ENCODE assay signal across 24 cellular contexts in the genomic region with DNA sequence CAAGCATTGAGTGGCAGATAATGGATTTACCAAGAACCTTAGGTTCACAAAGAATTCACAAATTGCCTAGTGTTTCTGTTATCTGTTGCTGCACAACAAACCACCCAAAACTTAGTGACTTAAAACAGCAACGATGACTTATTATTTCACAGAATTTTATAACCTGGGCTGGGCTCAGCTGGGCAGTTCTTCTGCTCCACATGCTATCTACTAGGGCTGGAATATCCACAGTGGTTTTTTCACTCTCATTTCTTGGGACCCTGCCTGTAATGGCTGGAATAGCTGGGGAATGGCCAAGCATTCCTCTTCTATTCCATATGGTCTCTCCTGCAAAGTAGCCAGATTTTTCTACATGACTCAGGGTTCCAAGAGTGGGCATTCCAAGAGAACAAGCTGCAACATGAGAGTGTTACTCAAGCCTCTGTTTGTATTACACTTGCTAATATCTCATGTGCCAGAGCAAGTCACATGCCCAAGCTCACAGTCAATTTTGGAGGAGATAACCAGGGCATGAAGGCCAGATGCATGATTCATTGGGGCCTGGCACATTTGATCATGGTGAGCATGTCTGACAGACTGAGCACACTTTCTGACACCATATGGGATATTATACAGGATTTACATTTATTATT. TPM values are rescaled to one million over a fixed set of nuclear protein-coding genes. Genes with fewer than 3 reads are reported as not detected.
DNase-seq lines count a peak whose midpoint lies in the region; ATAC-seq, FAIRE-seq and TF ChIP-seq lines count a peak whose summit lies in the region.
"Had no signal": no experiment of that assay in that cellular context is flagged by ENCODE, and none has a peak within 500 bp of the region (broad histone marks: within the 10 kb centered on the region; RNA-seq: fewer than 3 reads in every experiment).

No MANE protein-coding gene starts in this region.

- peak; percentile 13 for DNase-seq in Calu3
- DNase-seq in IMR-90, result peak; percentile 49
- peak; percentile 100 for DNase-seq in bronchial epithelial cell (ENCODE audit: low read depth)
- DNase-seq in keratinocyte (ENCODE audit: low read depth, low spot score), result peak; percentile 93
- DNase-seq in putamen (ENCODE audit: low spot score), result no peak
- no peak for DNase-seq in HuH-7.5 (ENCODE audit: low spot score)
- DNase-seq in pons (ENCODE audit: low spot score), result no peak
- DNase-seq in globus pallidus (ENCODE audit: low spot score), result no peak
- DNase-seq: activated CD4-positive, alpha-beta T cell treated with anti-CD3 and anti-CD28 coated beads, Interleukin-2, amount 50 U/mL, for 48 hours; activated T-cell treated with anti-CD3 and anti-CD28 coated beads, Interleukin-2, amount 50 U/mL, for 1 hour; brain microvascular endothelial cell; dermis blood vessel endothelial cell; GF-D8; KBM-7; left lung; NCI-H1105; stimulated activated CD4-positive, alpha-beta T cell treated with anti-CD3 and anti-CD28 coated beads, Interleukin-4, amount 100 ng/mL, for 24 hours; stimulated activated CD8-positive, alpha-beta memory T cell treated with anti-CD3 and anti-CD28 coated beads, Interleukin-4, amount 100 ng/mL, for 48 hours; substantia nigra; uterus had no signal

- no peaks in the 10 kb centered on the region for H3K27me3 ChIP-seq in IMR-90 (ENCODE audit: control insufficient read depth, insufficient read depth, low read length)
- H3K27me3 ChIP-seq in bronchial epithelial cell (ENCODE audit: control insufficient read depth, insufficient read depth, low read length), result no peaks in the 10 kb centered on the region
- no peaks in the 10 kb centered on the region for H3K27me3 ChIP-seq in keratinocyte (ENCODE audit: control insufficient read depth, extremely low read depth, insufficient read depth, low read length)
- H3K27me3 ChIP-seq: brain microvascular endothelial cell, left lung, uterus had no signal

- H2BK20ac ChIP-seq in IMR-90 (ENCODE audit: low read depth, low read length), result no peak overlapping the region

- in situ Hi-C loops in IMR-90 (cut with MboI; ENCODE audit: low sequenced_read_pairs), result loop anchor here (25.0 kb wide), 1 partner anchor 1229 kb away; no protein-coding TSS in a partner anchor

- H3K79me2 ChIP-seq in keratinocyte (ENCODE audit: control insufficient read depth, insufficient read depth, low read length), result peaks cover 1% of the 10 kb centered on the region
- H3K79me2 ChIP-seq: parathyroid adenoma had no signal

- no peak overlapping the region for H4K8ac ChIP-seq in IMR-90 (ENCODE audit: low read depth in 2 of 2, low read length in 2 of 2)

- no peak overlapping the region for H2AK5ac ChIP-seq in IMR-90 (ENCODE audit: low read depth, low read length)

- H3K27me3 Mint-ChIP-seq in Calu3 (ENCODE audit: unreplicated experiment), result no peaks in the 10 kb centered on the region
- H3K27me3 Mint-ChIP-seq: activated naive CD4-positive, alpha-beta T cell treated with anti-CD3 and anti-CD28 coated beads, Interleukin-2, amount 50 U/mL, for 24 hours had no signal

- H2BK5ac ChIP-seq in IMR-90 (ENCODE audit: low read depth, low read length, poor library complexity, severe bottlenecking), result no peak overlapping the region

- TF ChIP-seq CTCF in Calu3 (IDR thresholded peaks at IDR 0.05; ENCODE audit: unreplicated experiment) (no peak), IMR-90 (conservative IDR thresholded peaks at IDR 0.05; ENCODE audit: low read depth, low read length) (no peak), bronchial epithelial cell (IDR thresholded peaks at IDR 0.05; ENCODE audit: insufficient read depth, low read length, severe bottlenecking) (no peak), keratinocyte (optimal IDR thresholded peaks at IDR 0.05 in 1 of 3, IDR thresholded peaks at IDR 0.05 in 1 of 3, conservative IDR thresholded peaks at IDR 0.05 in 1 of 3; ENCODE audit: extremely low read depth in 1 of 3, insufficient read depth in 2 of 3, low read length in 3 of 3) (no peak)

- no peak overlapping the region for H3K14ac ChIP-seq in IMR-90 (replicated peaks; ENCODE audit: low read depth, low read length)

- dilution Hi-C loops in IMR-90 (cut with HindIII; ENCODE audit: low sequenced_read_pairs, unreplicated experiment) (no loop called here), keratinocyte (cut with MboI; ENCODE audit: extremely low pct_ligation_motif_present, low sequenced_read_pairs) (no loop called here)

- BruUV-seq in Calu3 (replicated peaks; lab: Mats Ljungman, UMichigan) (no TSS peak), IMR-90 (replicated peaks; lab: Mats Ljungman, UMichigan) (no TSS peak)

- intact Hi-C loops in Calu3 (cut with micrococcal nuclease; ENCODE audit: unreplicated experiment), result no loop called here
- intact Hi-C loops in IMR-90 (cut with micrococcal nuclease), result loop anchor here (10.0 kb wide), 1 partner anchor 1507 kb away; no protein-coding TSS in a partner anchor

- no peak overlapping the region for H3K4ac ChIP-seq in IMR-90 (ENCODE audit: low read depth, low read length)

- H3K23ac ChIP-seq in IMR-90 (ENCODE audit: low read depth, low read length), result no peak overlapping the region

- FAIRE-seq in bronchial epithelial cell (lab: Jason Lieb, UNC), result peak; percentile 86
- peak; percentile 95 for FAIRE-seq in keratinocyte (lab: Jason Lieb, UNC)
- FAIRE-seq: GM12891 had no signal

- H3K56ac ChIP-seq in IMR-90 (ENCODE audit: extremely low read depth, insufficient read depth, low read length), result no peak overlapping the region

- H3K4me3 Mint-ChIP-seq in Calu3 (ENCODE audit: low read depth, unreplicated experiment), result no peak overlapping the region
- H3K4me3 Mint-ChIP-seq: activated naive CD4-positive, alpha-beta T cell treated with anti-CD3 and anti-CD28 coated beads, Interleukin-2, amount 50 U/mL, for 24 hours had no signal

- H3K9ac ChIP-seq in IMR-90 (ENCODE audit: low read depth, low read length) (no peak overlapping the region), keratinocyte (ENCODE audit: control insufficient read depth, extremely low read depth, insufficient read depth, low read length) (peak overlapping the region; percentile 2)
- H3K9ac ChIP-seq: parathyroid adenoma had no signal

- H3K36me3 Mint-ChIP-seq in Calu3 (ENCODE audit: insufficient read depth, unreplicated experiment), result peaks cover 13% of the 10 kb centered on the region

- no peak for TF ChIP-seq POLR2A in IMR-90 (IDR thresholded peaks at IDR 0.05; ENCODE audit: low read depth, low read length)

- WGBS in IMR-90 (ENCODE audit: extremely low coverage in 2 of 2, insufficient read length in 1 of 2), 2 experiments, result 60% methylated on average over 1 of the region's 1 CpG; no CpG with 5 or more reads in 1 of the 2 experiments

- POLR2A ChIA-PET in IMR-90 (lab: Charles Lee; ENCODE audit: unreplicated experiment), result no interaction called here

- H2BK15ac ChIP-seq in IMR-90 (ENCODE audit: low read depth, low read length), result no peak overlapping the region

- H4K5ac ChIP-seq in IMR-90 (ENCODE audit: low read depth, low read length), result no peak overlapping the region

- H3K79me1 ChIP-seq in IMR-90 (ENCODE audit: low read depth in 1 of 2, low read length in 2 of 2), result no peaks in the 10 kb centered on the region; a peak in 1 of 4 replicates

- CTCF ChIA-PET in Calu3 (lab: Charles Lee), result interaction anchor here (1.0 to 1.1 kb wide), 2 partner anchors 18 to 65 kb away, joined by 3 to 4 read pairs; no protein-coding TSS in a partner anchor
- CTCF ChIA-PET in IMR-90 (lab: Yijun Ruan, JAX), result no interaction called here

- H2AFZ ChIP-seq in IMR-90 (replicated peaks; ENCODE audit: low read length, poor library complexity) (no peak overlapping the region), keratinocyte (ENCODE audit: control insufficient read depth, low read length) (no peak overlapping the region)
- H2AFZ ChIP-seq: parathyroid adenoma had no signal

- H3K9me1 ChIP-seq in IMR-90 (ENCODE audit: insufficient read depth, low read length), result no peaks in the 10 kb centered on the region
- no peaks in the 10 kb centered on the region for H3K9me1 ChIP-seq in keratinocyte (ENCODE audit: control insufficient read depth, extremely low read depth, insufficient read depth, low read length)

- peaks cover 38% of the 10 kb centered on the region for H3K4me1 Mint-ChIP-seq in Calu3 (ENCODE audit: low read depth, unreplicated experiment)

- peak overlapping the region; percentile 8 for H3K27ac Mint-ChIP-seq in Calu3 (ENCODE audit: unreplicated experiment)
- H3K27ac Mint-ChIP-seq: activated naive CD4-positive, alpha-beta T cell treated with anti-CD3 and anti-CD28 coated beads, Interleukin-2, amount 50 U/mL, for 24 hours had no signal

- H3K27ac ChIP-seq in IMR-90 (ENCODE audit: insufficient read depth, low read length) (no peak overlapping the region), keratinocyte (ENCODE audit: control insufficient read depth, insufficient read depth, low read length) (peak overlapping the region; percentile 57)
- H3K27ac ChIP-seq: brain microvascular endothelial cell, left lung, parathyroid adenoma, uterus had no signal

- H3K36me3 ChIP-seq in IMR-90 (ENCODE audit: control insufficient read depth, insufficient read depth, low read length) (no peaks in the 10 kb centered on the region), bronchial epithelial cell (ENCODE audit: control insufficient read depth, insufficient read depth, low read length) (no peaks in the 10 kb centered on the region), keratinocyte (ENCODE audit: control insufficient read depth in 2 of 2, extremely low read depth in 1 of 2, insufficient read depth in 2 of 2, low read length in 2 of 2) (no peaks in the 10 kb centered on the region)
- H3K36me3 ChIP-seq: brain microvascular endothelial cell, uterus had no signal

- H3K9me3 Mint-ChIP-seq in Calu3 (ENCODE audit: low read depth, unreplicated experiment), result no peaks in the 10 kb centered on the region
- H3K9me3 Mint-ChIP-seq: activated naive CD4-positive, alpha-beta T cell treated with anti-CD3 and anti-CD28 coated beads, Interleukin-2, amount 50 U/mL, for 24 hours had no signal

- H3K18ac ChIP-seq in IMR-90 (ENCODE audit: low read depth, low read length), result no peak overlapping the region

- TF ChIP-seq RAD21 in IMR-90 (IDR thresholded peaks at IDR 0.05; ENCODE audit: low read length), result no peak

- no peak overlapping the region for H2AK9ac ChIP-seq in IMR-90 (replicated peaks; ENCODE audit: low read depth, low read length, poor library complexity)

- no peaks in the 10 kb centered on the region for H4K20me1 ChIP-seq in IMR-90 (ENCODE audit: insufficient read depth, low read length)
- H4K20me1 ChIP-seq in keratinocyte (ENCODE audit: control insufficient read depth, extremely low read depth, insufficient read depth, low read length), result no peaks in the 10 kb centered on the region

- H3K4me2 ChIP-seq in IMR-90 (ENCODE audit: low read depth, low read length), result no peak overlapping the region
- H3K4me2 ChIP-seq in keratinocyte (ENCODE audit: control insufficient read depth, extremely low read depth, insufficient read depth, low read depth, low read length), result no peak overlapping the region

- no peak overlapping the region for H3K4me3 ChIP-seq in IMR-90 (ENCODE audit: insufficient read depth, low read depth, low read length)
- no peak overlapping the region for H3K4me3 ChIP-seq in bronchial epithelial cell (ENCODE audit: low read depth, low read length)
- H3K4me3 ChIP-seq in keratinocyte (ENCODE audit: control insufficient read depth in 2 of 3, extremely low read depth in 1 of 3, insufficient read depth in 2 of 3, low read depth in 1 of 3, low read length in 3 of 3), result no peak overlapping the region
- H3K4me3 ChIP-seq: left lung, skin epidermis, uterus had no signal

- ATAC-seq in IMR-90 (ENCODE audit: low read depth), result no peak
- ATAC-seq: left lung had no signal

- H3K4me1 ChIP-seq in IMR-90 (ENCODE audit: control insufficient read depth, insufficient read depth, low read length) (no peaks in the 10 kb centered on the region), keratinocyte (ENCODE audit: control insufficient read depth, extremely low read depth, insufficient read depth, low read length) (peaks cover 19% of the 10 kb centered on the region)
- H3K4me1 ChIP-seq: uterus had no signal

- H3K9me3 ChIP-seq in IMR-90 (ENCODE audit: control insufficient read depth, insufficient read depth, low read length) (peaks cover 9% of the 10 kb centered on the region), keratinocyte (ENCODE audit: control insufficient read depth, low read depth, low read length) (no peaks in the 10 kb centered on the region)

- H4K91ac ChIP-seq in IMR-90 (ENCODE audit: insufficient read depth, low read depth, low read length), result no peak overlapping the region

- H2BK120ac ChIP-seq in IMR-90 (ENCODE audit: low read depth, low read length), result no peak overlapping the region

RNA-seq across cellular contexts. Expression of gene PSMD7, which starts 4.9 kb away (rescaled TPM):
- total RNA-seq in Calu3 (2022) (149 and 152 TPM in 2 replicates), IMR-90 (2012; rRNA removed) (80.8 and 124 TPM in 2 replicates), bronchial epithelial cell (79.8 and 104 TPM in 2 replicates)
- polyA plus RNA-seq in IMR-90 (2012; rRNA removed) (94.2 and 98.3 TPM in 2 replicates), keratinocyte (94.3 to 133 TPM (median 130 TPM) in 3 replicates)
- polyA plus RNA-seq in IMR-90 (2012; cell fraction: cytosol; rRNA removed), result 30.9 and 50.1 TPM in 2 replicates
- polyA plus RNA-seq in IMR-90 (2012; cell fraction: nucleus; rRNA removed; ENCODE audit: low replicate concordance), result 19.5 and 64.5 TPM in 2 replicates
- polyA plus RNA-seq in keratinocyte (2011; ENCODE audit: low read depth), result 227 TPM
- polyA plus RNA-seq in keratinocyte (2011; cell fraction: cytosol; rRNA removed), result 90.6 and 134 TPM in 2 replicates
- polyA plus RNA-seq in keratinocyte (2011; cell fraction: nucleus; rRNA removed), result 71.3 and 84.8 TPM in 2 replicates
- 131 and 139 TPM in 2 replicates for polyA plus RNA-seq in keratinocyte (2012; ENCODE audit: low replicate concordance)
- 26.9 to 91.9 TPM (median 60.6 TPM) in 3 replicates for polyA minus RNA-seq in keratinocyte
- 83.6 TPM for polyA minus RNA-seq in keratinocyte (2011; cell fraction: cytosol; rRNA and poly(A)+ RNA removed)
- polyA minus RNA-seq in keratinocyte (2011; cell fraction: nucleus; rRNA and poly(A)+ RNA removed), result 26.4 and 52.6 TPM in 2 replicates

Comparison
In these comparisons a context has a peak if more than half of its experiments do, and no peak if none do; other contexts are left out.
1. DNase-seq: peak in Calu3 (single experiment), IMR-90 (single experiment), bronchial epithelial cell (single experiment) and keratinocyte (single experiment); none in putamen (single experiment), HuH-7.5 (single experiment), pons (single experiment) and globus pallidus (single experiment).